In genomic region chr1:153122831-153123421, GRCh38 we compare ENCODE assay signal across 9 cellular contexts. TPM values are rescaled to one million over a fixed set of nuclear protein-coding genes. Genes with fewer than 3 reads are reported as not detected.
DNase-seq lines count a peak whose midpoint lies in the region; ATAC-seq, FAIRE-seq and TF ChIP-seq lines count a peak whose summit lies in the region.
"Had no signal": no experiment of that assay in that cellular context is flagged by ENCODE, and none has a peak within 500 bp of the region (broad histone marks: within the 10 kb centered on the region; RNA-seq: fewer than 3 reads in every experiment).

No MANE protein-coding gene starts in this region.

- peaks cover 0 to 4% of the 10 kb centered on the region in 2 experiments; a peak in 1 of 5 replicates for H3K4me1 ChIP-seq in K562 (replicated peaks in 1 of 2; ENCODE audit: control insufficient read depth in 2 of 2, insufficient read depth in 2 of 2, low read length in 2 of 2)
- H3K4me1 ChIP-seq in pancreas = peaks cover 8 to 22% (median 14%) of the 10 kb centered on the region in 3 donors

- CTCF ChIA-PET in K562 (lab: Yijun Ruan, JAX; ENCODE audit: low intra/inter-chr PET ratio) = no interaction called here

- no peak overlapping the region for H3K9ac ChIP-seq in K562 (ENCODE audit: insufficient read depth in 1 of 2, low read depth in 2 of 2, low read length in 2 of 2)

- no peak for TF ChIP-seq CTCF in K562 (IDR thresholded peaks at IDR 0.05 in 2 of 3, conservative IDR thresholded peaks at IDR 0.05 in 1 of 3; ENCODE audit: insufficient read depth in 2 of 3, low read depth in 1 of 3, low read length in 3 of 3)
- no peak for TF ChIP-seq CTCF in pancreas (IDR thresholded peaks at IDR 0.05)

- no peaks in the 10 kb centered on the region for H3K36me3 ChIP-seq in K562 (ENCODE audit: control insufficient read depth, insufficient read depth, low read length)
- no peaks in the 10 kb centered on the region for H3K36me3 ChIP-seq in pancreas

- H3K9me1 ChIP-seq in K562 (ENCODE audit: control insufficient read depth, insufficient read depth, low read length) = no peaks in the 10 kb centered on the region

- BruUV-seq in K562 (replicated peaks; lab: Mats Ljungman, UMichigan) = no TSS peak

- no peaks in the 10 kb centered on the region for H3K79me2 ChIP-seq in K562 (ENCODE audit: control insufficient read depth, insufficient read depth, low read length)

- no peak for TF ChIP-seq RAD21 in K562 (CRISPR knock-in tag; conservative IDR thresholded peaks at IDR 0.05 in 1 of 2, IDR thresholded peaks at IDR 0.05 in 1 of 2)

- POLR2A ChIA-PET in K562 (lab: Yijun Ruan, JAX) = no interaction called here

- no peaks in the 10 kb centered on the region for H3K9me3 ChIP-seq in K562 (replicated peaks; ENCODE audit: control insufficient read depth, insufficient read depth, low read depth, low read length)
- no peaks in the 10 kb centered on the region for H3K9me3 ChIP-seq in pancreas

- no peaks in the 10 kb centered on the region for H4K20me1 ChIP-seq in K562 (replicated peaks; ENCODE audit: control insufficient read depth, insufficient read depth, low read length)

- ATAC-seq in GM19463 (IDR thresholded peaks at IDR 0.05; ENCODE audit: unreplicated experiment) (peak; percentile 69), K562 (peak; percentile 81), pancreas (peak; percentile 94 to 97 (median 96)), GM21576 (IDR thresholded peaks at IDR 0.05; ENCODE audit: unreplicated experiment) (no peak)
- ATAC-seq: effector memory CD8-positive, alpha-beta T cell had no signal

- 21% methylated on average over 3 of the region's 3 CpGs for WGBS in K562 (ENCODE audit: insufficient coverage, low coverage, missing lambda C conversion rate)
- WGBS in pancreas, 2 donors = 9 to 10% methylated on average over 3 of the region's 3 CpGs

- no peak for TF ChIP-seq POLR2A in K562 (conservative IDR thresholded peaks at IDR 0.05)

- peak overlapping the region; percentile 81 for H2AFZ ChIP-seq in K562 (ENCODE audit: low read depth, low read length)

- H3K27me3 ChIP-seq in K562 (ENCODE audit: control insufficient read depth in 2 of 2, insufficient read depth in 2 of 2, low read length in 2 of 2) (no peaks in the 10 kb centered on the region), pancreas (no peaks in the 10 kb centered on the region)

- FAIRE-seq in K562 (lab: Jason Lieb, UNC) (peak; percentile 35), pancreas (lab: Jason Lieb, UNC) (no peak)

- no peak overlapping the region for H3K4me2 ChIP-seq in K562 (ENCODE audit: insufficient read depth, low read length)

- peak; percentile 89 to 93 for DNase-seq in NCI-H187 (lab: John Stamatoyannopoulos, UW)
- DNase-seq in K562 (ENCODE audit: extremely low read depth in 1 of 4, low spot score in 3 of 4) = peak in 2 of 4 experiments; percentile 23 to 35
- peak; percentile 71 to 95 (median 86) for DNase-seq in pancreas
- DNase-seq in RPMI8226 = no peak
- no peak for DNase-seq in activated effector memory CD4-positive, alpha-beta T cell treated with anti-CD3 and anti-CD28 coated beads, Interleukin-2, amount 50 U/mL, for 16 hours
- no peak for DNase-seq in NK-92 (lab: John Stamatoyannopoulos, UW; ENCODE audit: unreplicated experiment)
- DNase-seq: effector memory CD8-positive, alpha-beta T cell had no signal

- intact Hi-C loops in K562 (cut with micrococcal nuclease) = no loop called here
- intact Hi-C loops in pancreas (cut with DNase I) = no loop called here

- no peak for TF ChIP-seq EP300 in K562 (IDR thresholded peaks at IDR 0.05; ENCODE audit: low read length)

- in situ Hi-C loops in K562 (cut with MboI) = no loop called here

- H3K27ac ChIP-seq in K562 (ENCODE audit: extremely low read depth, low read depth, low read length) (peak overlapping the region; percentile 37; the same call in 1 of the 3 replicates), pancreas (peak overlapping the region; percentile 79 to 89 (median 88))

- no peak overlapping the region for H3K4me3 ChIP-seq in K562
- H3K4me3 ChIP-seq in pancreas = no peak overlapping the region

TF ChIP-seq in K562, 482 proteins besides CTCF, POLR2A, EP300 and RAD21 (continues in another document):
- TF ChIP-seq KDM4B (IDR thresholded peaks at IDR 0.05; ENCODE audit: borderline replicate concordance in 2 of 2, low read depth in 1 of 2) = no peak

RNA-seq across cellular contexts. Expression of gene SPRR2F, which starts 9.6 kb away (rescaled TPM):
- not detected in 2 replicates for total RNA-seq in K562 (2011; cell fraction: chromatin; rRNA removed; ENCODE audit: low replicate concordance)
- total RNA-seq in K562 (2011; cell fraction: nucleolus; rRNA removed) = not detected in 2 replicates
- not detected in 2 replicates for total RNA-seq in K562 (2011; cell fraction: nucleoplasm; rRNA removed)
- total RNA-seq in K562 (2014; rRNA removed) (0.33 TPM in 1 of 2 replicates, not detected in the other), K562 (2014; rRNA removed; fragmentation: Illumina TruSeq; extraction: Trizol) (0.22 and 0.41 TPM in 2 replicates), K562 (2015; rRNA removed; fragmentation: Illumina TruSeq; extraction: Trizol) (not detected in 2 replicates), K562 (2021) (0.76 TPM in 1 of 2 replicates, not detected in the other), pancreas (under 1 TPM in 1 of 6 donors, not detected in 5; 0.35 TPM)
- polyA plus RNA-seq in K562 (2011; rRNA removed) (not detected in 2 replicates), K562 (2014; fragmentation: Illumina TruSeq; extraction: Trizol) (0.29 and 0.39 TPM in 2 replicates), K562 (2014; fragmentation: Nextera tagmentation; extraction: Ambion mirVana) (1 to 10 TPM; 1.9 to 2.0 TPM), K562 (2014; rRNA removed) (0.35 and 0.41 TPM in 2 replicates), pancreas (not detected)
- not detected in 2 replicates for polyA plus RNA-seq in K562 (2011; cell fraction: cytosol; rRNA removed)
- polyA plus RNA-seq in K562 (2011; cell fraction: nucleus; rRNA removed) = not detected in 2 replicates
- 0.26 and 0.33 TPM in 2 replicates for polyA plus RNA-seq in K562 (2012)
- not detected in 2 replicates for polyA minus RNA-seq in K562 (2011; rRNA and poly(A)+ RNA removed)
- not detected in 2 replicates for polyA minus RNA-seq in K562 (2011; cell fraction: cytosol; rRNA and poly(A)+ RNA removed)
- polyA minus RNA-seq in K562 (2011; cell fraction: nucleus; rRNA and poly(A)+ RNA removed) = not detected in 2 replicates

RNA-seq across cellular contexts. Expression of gene SPRR2G, which starts 27.8 kb away (rescaled TPM):
- total RNA-seq in K562 (2011; cell fraction: chromatin; rRNA removed; ENCODE audit: low replicate concordance) = not detected in 2 replicates
- not detected in 2 replicates for total RNA-seq in K562 (2011; cell fraction: nucleolus; rRNA removed)
- total RNA-seq in K562 (2011; cell fraction: nucleoplasm; rRNA removed) = not detected in 2 replicates
- total RNA-seq in K562 (2014; rRNA removed) (not detected in 2 replicates), K562 (2014; rRNA removed; fragmentation: Illumina TruSeq; extraction: Trizol) (not detected in 2 replicates), K562 (2015; rRNA removed; fragmentation: Illumina TruSeq; extraction: Trizol) (not detected in 2 replicates), K562 (2021) (not detected in 2 replicates), pancreas (not detected)
- polyA plus RNA-seq in K562 (2011; rRNA removed) (not detected in 2 replicates), K562 (2014; fragmentation: Illumina TruSeq; extraction: Trizol) (not detected in 2 replicates), K562 (2014; fragmentation: Nextera tagmentation; extraction: Ambion mirVana) (not detected), K562 (2014; rRNA removed) (not detected in 2 replicates), pancreas (not detected)
- polyA plus RNA-seq in K562 (2011; cell fraction: cytosol; rRNA removed) = not detected in 2 replicates
- not detected in 2 replicates for polyA plus RNA-seq in K562 (2011; cell fraction: nucleus; rRNA removed)
- not detected in 2 replicates for polyA plus RNA-seq in K562 (2012)
- polyA minus RNA-seq in K562 (2011; rRNA and poly(A)+ RNA removed) = not detected in 2 replicates
- not detected in 2 replicates for polyA minus RNA-seq in K562 (2011; cell fraction: cytosol; rRNA and poly(A)+ RNA removed)
- polyA minus RNA-seq in K562 (2011; cell fraction: nucleus; rRNA and poly(A)+ RNA removed) = not detected in 2 replicates

RNA-seq across cellular contexts. Expression of gene SPRR2E, which starts 28.6 kb away (rescaled TPM):
- total RNA-seq in K562 (2011; cell fraction: chromatin; rRNA removed; ENCODE audit: low replicate concordance) = not detected in 2 replicates
- total RNA-seq in K562 (2011; cell fraction: nucleolus; rRNA removed) = not detected in 2 replicates
- total RNA-seq in K562 (2011; cell fraction: nucleoplasm; rRNA removed) = not detected in 2 replicates
- not detected in 2 replicates for total RNA-seq in K562 (2014; rRNA removed)
- not detected in 2 replicates for total RNA-seq in K562 (2014; rRNA removed; fragmentation: Illumina TruSeq; extraction: Trizol)
- not detected in 2 replicates for total RNA-seq in K562 (2015; rRNA removed; fragmentation: Illumina TruSeq; extraction: Trizol)
- total RNA-seq in K562 (2021) = not detected in 2 replicates
- polyA plus RNA-seq in K562 (2011; rRNA removed) = not detected in 2 replicates
- not detected in 2 replicates for polyA plus RNA-seq in K562 (2011; cell fraction: cytosol; rRNA removed)
- polyA plus RNA-seq in K562 (2011; cell fraction: nucleus; rRNA removed) = not detected in 2 replicates
- not detected in 2 replicates for polyA plus RNA-seq in K562 (2012)
- not detected in 2 replicates for polyA plus RNA-seq in K562 (2014; fragmentation: Illumina TruSeq; extraction: Trizol)
- polyA plus RNA-seq in K562 (2014; fragmentation: Nextera tagmentation; extraction: Ambion mirVana) = not detected
- polyA plus RNA-seq in K562 (2014; rRNA removed) = not detected in 2 replicates
- not detected in 2 replicates for polyA minus RNA-seq in K562 (2011; rRNA and poly(A)+ RNA removed)
- polyA minus RNA-seq in K562 (2011; cell fraction: cytosol; rRNA and poly(A)+ RNA removed) = not detected in 2 replicates
- not detected in 2 replicates for polyA minus RNA-seq in K562 (2011; cell fraction: nucleus; rRNA and poly(A)+ RNA removed)
- not detected for total RNA-seq in pancreas
- polyA plus RNA-seq in pancreas = under 1 TPM in 1 of 2 donors, not detected in 1; 0.26 TPM

RNA-seq across cellular contexts. Expression of gene SPRR2B, which starts 51.5 kb away (rescaled TPM):
- total RNA-seq in K562 (2011; cell fraction: chromatin; rRNA removed; ENCODE audit: low replicate concordance) = not detected in 2 replicates
- total RNA-seq in K562 (2011; cell fraction: nucleolus; rRNA removed) = not detected in 2 replicates
- not detected in 2 replicates for total RNA-seq in K562 (2011; cell fraction: nucleoplasm; rRNA removed)
- not detected in 2 replicates for total RNA-seq in K562 (2014; rRNA removed)
- total RNA-seq in K562 (2014; rRNA removed; fragmentation: Illumina TruSeq; extraction: Trizol) = not detected in 2 replicates
- not detected in 2 replicates for total RNA-seq in K562 (2015; rRNA removed; fragmentation: Illumina TruSeq; extraction: Trizol)
- total RNA-seq in K562 (2021) = not detected in 2 replicates
- polyA plus RNA-seq in K562 (2011; rRNA removed) = not detected in 2 replicates
- polyA plus RNA-seq in K562 (2011; cell fraction: cytosol; rRNA removed) = not detected in 2 replicates
- not detected in 2 replicates for polyA plus RNA-seq in K562 (2011; cell fraction: nucleus; rRNA removed)
- polyA plus RNA-seq in K562 (2012) = not detected in 2 replicates
- polyA plus RNA-seq in K562 (2014; fragmentation: Illumina TruSeq; extraction: Trizol) = not detected in 2 replicates
- not detected for polyA plus RNA-seq in K562 (2014; fragmentation: Nextera tagmentation; extraction: Ambion mirVana)
- not detected in 2 replicates for polyA plus RNA-seq in K562 (2014; rRNA removed)
- polyA minus RNA-seq in K562 (2011; rRNA and poly(A)+ RNA removed) = not detected in 2 replicates
- not detected in 2 replicates for polyA minus RNA-seq in K562 (2011; cell fraction: cytosol; rRNA and poly(A)+ RNA removed)
- not detected in 2 replicates for polyA minus RNA-seq in K562 (2011; cell fraction: nucleus; rRNA and poly(A)+ RNA removed)
- not detected for total RNA-seq in pancreas
- not detected for polyA plus RNA-seq in pancreas

Comparison
In these comparisons a context has a peak if more than half of its experiments do, and no peak if none do; other contexts are left out.
1. DNase-seq: peak in NCI-H187 (2 of 2) and pancreas (6 of 6); none in RPMI8226 (single experiment), activated effector memory CD4-positive, alpha-beta T cell treated with anti-CD3 and anti-CD28 coated beads, Interleukin-2, amount 50 U/mL, for 16 hours (single experiment) and NK-92 (single experiment).